Comparison of ENCODE assay signal across 23 cellular contexts in the genomic region with DNA sequence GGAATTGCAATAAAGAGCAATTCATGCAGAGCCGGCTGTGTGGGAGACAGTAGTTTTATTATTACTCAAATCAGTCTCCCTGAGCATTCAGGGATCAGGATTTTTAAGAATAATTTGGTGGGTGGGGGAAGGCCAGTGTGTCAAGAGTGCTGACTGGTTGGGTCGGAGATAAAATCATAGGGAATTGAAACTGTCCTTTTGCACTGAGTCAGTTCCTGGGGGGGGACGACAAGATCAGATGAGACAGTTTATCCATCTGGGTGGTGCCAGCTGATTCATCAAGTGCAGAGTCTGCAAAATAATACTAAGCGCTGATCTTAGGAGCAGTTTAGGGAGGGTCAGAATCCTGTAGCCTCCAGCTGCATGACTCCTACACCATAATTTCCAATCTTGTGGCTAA.
DNase-seq lines count a peak whose midpoint lies in the region; ATAC-seq and TF ChIP-seq lines count a peak whose summit lies in the region.
"Had no signal": no experiment of that assay in that cellular context is flagged by ENCODE, and none has a peak within 500 bp of the region (broad histone marks: within the 10 kb centered on the region; RNA-seq: fewer than 3 reads in every experiment).

No MANE protein-coding gene starts in this region.

- intact Hi-C loops in MCF 10A (cut with micrococcal nuclease): no loop called here
- intact Hi-C loops in breast epithelium (cut with DNase I; ENCODE audit: low total_unique reads): no loop called here

- DNase-seq in MCF 10A (ENCODE audit: unreplicated experiment) (no peak), breast epithelium (ENCODE audit: low spot score in 2 of 2) (no peak), OCI-M1 (lab: John Stamatoyannopoulos, UW) (peak; percentile 1), foreskin keratinocyte (peak; percentile 28 to 81), T-cell (no peak)
- DNase-seq in stimulated activated naive B cell treated with anti-CD40 and anti-IgM and Interleukin-4, amounts not matched to agents 10 μg/mL and 1 μg/mL and 100 μg/mL, for 72 hours: no peak
- DNase-seq: 8988T; activated CD4-positive, alpha-beta T cell treated with anti-CD3 and anti-CD28 coated beads, Interleukin-2, amount 50 U/mL, for 48 hours; activated T-cell treated with anti-CD3 and anti-CD28 coated beads, Interleukin-2, amount 50 U/mL, for 4 hours; CD4-positive, alpha-beta T cell; DMS53; lower lobe of right lung; naive thymus-derived CD8-positive, alpha-beta T cell; NCI-H1092; NCI-H2107; NCI-H526; stimulated activated naive CD8-positive, alpha-beta T cell treated with anti-CD3 and anti-CD28 coated beads, Interleukin-15, Interleukin-2, amounts not matched to agents 100 U/mL and 50 U/mL, for 24 hours; upper lobe of right lung had no signal

- H3K4me1 Mint-ChIP-seq in MCF 10A (ENCODE audit: insufficient read depth, unreplicated experiment) (peaks cover 7% of the 10 kb centered on the region), T-cell (no peaks in the 10 kb centered on the region)
- H3K4me1 Mint-ChIP-seq in stimulated activated naive B cell treated with anti-CD40 and anti-IgM and Interleukin-4, amounts not matched to agents 10 μg/mL and 1 μg/mL and 100 μg/mL, for 72 hours: peaks cover 0 to 1% of the 10 kb centered on the region in 2 donors
- H3K4me1 Mint-ChIP-seq: naive thymus-derived CD8-positive, alpha-beta T cell had no signal

- BruUV-seq in MCF 10A (replicated peaks; lab: Mats Ljungman, UMichigan): no TSS peak

- peaks cover 16% of the 10 kb centered on the region for H3K9me3 Mint-ChIP-seq in MCF 10A (ENCODE audit: unreplicated experiment)
- peaks cover 0 to 3% of the 10 kb centered on the region in 2 donors for H3K9me3 Mint-ChIP-seq in stimulated activated naive B cell treated with anti-CD40 and anti-IgM and Interleukin-4, amounts not matched to agents 10 μg/mL and 1 μg/mL and 100 μg/mL, for 72 hours
- peaks cover 2 to 6% (median 3%) of the 10 kb centered on the region in 3 donors for H3K9me3 Mint-ChIP-seq in T-cell
- H3K9me3 Mint-ChIP-seq: activated T-cell treated with anti-CD3 and anti-CD28 coated beads, Interleukin-2, amount 50 U/mL, for 4 hours had no signal

- H3K4me1 ChIP-seq in breast epithelium (no peaks in the 10 kb centered on the region), foreskin keratinocyte (peaks cover 4% of the 10 kb centered on the region)
- H3K4me1 ChIP-seq: heart right ventricle, lower lobe of right lung, upper lobe of right lung had no signal

- peak overlapping the region in 1 of 3 donors; percentile 17 for H3K4me3 ChIP-seq in breast epithelium
- H3K4me3 ChIP-seq: heart right ventricle, lower lobe of right lung, upper lobe of right lung had no signal

- peaks cover 6% of the 10 kb centered on the region for H3K36me3 Mint-ChIP-seq in MCF 10A (ENCODE audit: insufficient read depth, unreplicated experiment)
- no peaks in the 10 kb centered on the region for H3K36me3 Mint-ChIP-seq in stimulated activated naive B cell treated with anti-CD40 and anti-IgM and Interleukin-4, amounts not matched to agents 10 μg/mL and 1 μg/mL and 100 μg/mL, for 72 hours
- no peaks in the 10 kb centered on the region for H3K36me3 Mint-ChIP-seq in T-cell
- H3K36me3 Mint-ChIP-seq: activated naive CD8-positive, alpha-beta T cell had no signal

- POLR2A ChIA-PET in MCF 10A (lab: Yijun Ruan, JAX): no interaction called here
- POLR2A ChIA-PET in T-cell (lab: Charles Lee): no interaction called here

- H3K27me3 ChIP-seq in breast epithelium (no peaks in the 10 kb centered on the region), foreskin keratinocyte (no peaks in the 10 kb centered on the region)
- H3K27me3 ChIP-seq: heart right ventricle, upper lobe of right lung had no signal

- H3K27ac ChIP-seq in breast epithelium (no peak overlapping the region), foreskin keratinocyte (peak overlapping the region; percentile 72)
- H3K27ac ChIP-seq: lower lobe of right lung, upper lobe of right lung had no signal

- TF ChIP-seq POLR2A in breast epithelium (IDR thresholded peaks at IDR 0.05): no peak

- H3K27me3 Mint-ChIP-seq in MCF 10A (ENCODE audit: insufficient read depth, unreplicated experiment) (no peaks in the 10 kb centered on the region), T-cell (no peaks in the 10 kb centered on the region)
- no peaks in the 10 kb centered on the region for H3K27me3 Mint-ChIP-seq in stimulated activated naive B cell treated with anti-CD40 and anti-IgM and Interleukin-4, amounts not matched to agents 10 μg/mL and 1 μg/mL and 100 μg/mL, for 72 hours
- H3K27me3 Mint-ChIP-seq: activated naive CD8-positive, alpha-beta T cell; CD4-positive, alpha-beta T cell; progenitor cell of endocrine pancreas had no signal

- H3K4me3 Mint-ChIP-seq in MCF 10A (ENCODE audit: unreplicated experiment) (peak overlapping the region; percentile 36), T-cell (no peak overlapping the region)
- no peak overlapping the region for H3K4me3 Mint-ChIP-seq in stimulated activated naive B cell treated with anti-CD40 and anti-IgM and Interleukin-4, amounts not matched to agents 10 μg/mL and 1 μg/mL and 100 μg/mL, for 72 hours
- H3K4me3 Mint-ChIP-seq: activated naive CD8-positive, alpha-beta T cell; activated T-cell treated with anti-CD3 and anti-CD28 coated beads, Interleukin-2, amount 50 U/mL, for 4 hours; CD4-positive, alpha-beta T cell; naive thymus-derived CD8-positive, alpha-beta T cell had no signal

- TF ChIP-seq CTCF in MCF 10A (IDR thresholded peaks at IDR 0.05; ENCODE audit: unreplicated experiment): no peak
- no peak for TF ChIP-seq CTCF in breast epithelium (IDR thresholded peaks at IDR 0.05)
- TF ChIP-seq CTCF in foreskin keratinocyte (conservative IDR thresholded peaks at IDR 0.05): no peak

- H3K36me3 ChIP-seq in breast epithelium: no peaks in the 10 kb centered on the region
- H3K36me3 ChIP-seq: heart right ventricle, lower lobe of right lung, upper lobe of right lung had no signal

- ATAC-seq in foreskin keratinocyte: peak; percentile 96
- ATAC-seq in stimulated activated naive B cell treated with anti-CD40 and anti-IgM and Interleukin-4, amounts not matched to agents 10 μg/mL and 1 μg/mL and 100 μg/mL, for 72 hours (replicated peaks): peak; percentile 19 to 51
- no peak for ATAC-seq in HG02884 (IDR thresholded peaks at IDR 0.05; ENCODE audit: unreplicated experiment)
- no peak for ATAC-seq in T-cell (replicated peaks in 1 of 4)
- no peak for ATAC-seq in HG03045 (IDR thresholded peaks at IDR 0.05; ENCODE audit: unreplicated experiment)
- ATAC-seq: activated T-cell treated with anti-CD3 and anti-CD28 coated beads, Interleukin-2, amount 50 U/mL, for 4 hours; lower lobe of right lung; naive thymus-derived CD8-positive, alpha-beta T cell; stimulated activated naive CD8-positive, alpha-beta T cell treated with anti-CD3 and anti-CD28 coated beads, Interleukin-15, Interleukin-2, amounts not matched to agents 100 U/mL and 50 U/mL, for 24 hours; upper lobe of right lung had no signal

- no peaks in the 10 kb centered on the region for H3K9me3 ChIP-seq in breast epithelium
- H3K9me3 ChIP-seq: heart right ventricle, lower lobe of right lung, upper lobe of right lung had no signal

- CTCF ChIA-PET in MCF 10A (lab: Yijun Ruan, JAX) (no interaction called here), T-cell (lab: Charles Lee) (no interaction called here)

- peak overlapping the region; percentile 43 for H3K27ac Mint-ChIP-seq in MCF 10A (ENCODE audit: low read depth, unreplicated experiment)
- no peak overlapping the region for H3K27ac Mint-ChIP-seq in stimulated activated naive B cell treated with anti-CD40 and anti-IgM and Interleukin-4, amounts not matched to agents 10 μg/mL and 1 μg/mL and 100 μg/mL, for 72 hours
- H3K27ac Mint-ChIP-seq in T-cell: no peak overlapping the region
- H3K27ac Mint-ChIP-seq: activated naive CD8-positive, alpha-beta T cell; CD4-positive, alpha-beta T cell; naive thymus-derived CD8-positive, alpha-beta T cell; progenitor cell of endocrine pancreas had no signal

Comparison
In these comparisons a context has a peak if more than half of its experiments do, and no peak if none do; other contexts are left out.
1. DNase-seq: peak in OCI-M1 (single experiment) and foreskin keratinocyte (2 of 2); none in MCF 10A (single experiment), breast epithelium (0 of 2), stimulated activated naive B cell treated with anti-CD40 and anti-IgM and Interleukin-4, amounts not matched to agents 10 μg/mL and 1 μg/mL and 100 μg/mL, for 72 hours (single experiment) and T-cell (0 of 34).
2. ATAC-seq: peak in foreskin keratinocyte (single experiment) and stimulated activated naive B cell treated with anti-CD40 and anti-IgM and Interleukin-4, amounts not matched to agents 10 μg/mL and 1 μg/mL and 100 μg/mL, for 72 hours (2 of 2); none in HG02884 (single experiment), T-cell (0 of 4) and HG03045 (single experiment).